Comparison of ENCODE assay signal across 29 cellular contexts in genomic region chr15:60970246-60971170, GRCh38.
DNase-seq lines count a peak whose midpoint lies in the region; ATAC-seq, FAIRE-seq and TF ChIP-seq lines count a peak whose summit lies in the region.
"Had no signal": no experiment of that assay in that cellular context is flagged by ENCODE, and none has a peak within 500 bp of the region (broad histone marks: within the 10 kb centered on the region; RNA-seq: fewer than 3 reads in every experiment).

No MANE protein-coding gene starts in this region.

- TF ChIP-seq CTCF in SK-N-SH (IDR thresholded peaks at IDR 0.05) (no peak), PC-3 (conservative IDR thresholded peaks at IDR 0.05; ENCODE audit: low read depth, low read length) (no peak), endothelial cell of umbilical vein (IDR thresholded peaks at IDR 0.05; ENCODE audit: extremely low read depth in 1 of 2, insufficient read depth in 1 of 2, low read depth in 1 of 2, low read length in 2 of 2) (no peak), osteoblast (IDR thresholded peaks at IDR 0.05; ENCODE audit: extremely low read depth, low read depth, low read length) (no peak), mesothelial cell of epicardium (IDR thresholded peaks at IDR 0.05; ENCODE audit: unreplicated experiment) (no peak)

- peaks cover 29% of the 10 kb centered on the region for H3F3A ChIP-seq in SK-N-SH (replicated peaks; ENCODE audit: insufficient read depth)
- no peaks in the 10 kb centered on the region for H3F3A ChIP-seq in PC-3 (ENCODE audit: low read length, unreplicated experiment)

- H3K4me2 ChIP-seq in SK-N-SH (no peak overlapping the region), PC-3 (ENCODE audit: low read length) (no peak overlapping the region), endothelial cell of umbilical vein (ENCODE audit: insufficient read depth, low read length) (no peak overlapping the region), osteoblast (ENCODE audit: insufficient read depth, low read length) (no peak overlapping the region)

- no peaks in the 10 kb centered on the region for H3K79me2 ChIP-seq in SK-N-SH (ENCODE audit: insufficient read depth)
- H3K79me2 ChIP-seq in PC-3 (ENCODE audit: low read length): no peaks in the 10 kb centered on the region
- no peaks in the 10 kb centered on the region for H3K79me2 ChIP-seq in endothelial cell of umbilical vein (ENCODE audit: control insufficient read depth, insufficient read depth, low read length)
- no peaks in the 10 kb centered on the region for H3K79me2 ChIP-seq in osteoblast (ENCODE audit: insufficient read depth, low read length)

- CTCF ChIA-PET in SK-N-SH (lab: Yijun Ruan, JAX) (interaction anchor here (0.7 to 1.6 kb wide), 4 partner anchors 54 to 864 kb away, joined by 3 to 6 read pairs (median 4); no protein-coding TSS in a partner anchor), PC-3 (lab: Charles Lee) (no interaction called here), endothelial cell of umbilical vein (lab: Charles Lee) (interaction anchor here (1.3 to 1.8 kb wide), 6 partner anchors 9 to 864 kb away, joined by 3 to 8 read pairs (median 4); no protein-coding TSS in a partner anchor)

- WGBS in SK-N-SH (ENCODE audit: low lambda C conversion rate): 76% methylated on average over 7 of the region's 7 CpGs

- no TSS peak for BruUV-seq in PC-3 (replicated peaks; lab: Mats Ljungman, UMichigan)
- no TSS peak for BruUV-seq in endothelial cell of umbilical vein (replicated peaks; lab: Mats Ljungman, UMichigan)

- intact Hi-C loops in PC-3 (cut with micrococcal nuclease): no loop called here
- intact Hi-C loops in endothelial cell of umbilical vein (cut with micrococcal nuclease): loop anchor here (5.0 kb wide), 1 partner anchor 383 kb away; no protein-coding TSS in a partner anchor

- H3K4me3 Mint-ChIP-seq in mesothelial cell of epicardium: no peak overlapping the region
- H3K4me3 Mint-ChIP-seq: activated naive CD4-positive, alpha-beta T cell treated with anti-CD3 and anti-CD28 coated beads, Interleukin-2, amount 50 U/mL, for 24 hours; B cell; H9; immature natural killer cell; naive thymus-derived CD8-positive, alpha-beta T cell; stimulated activated naive B cell treated with anti-CD40 and anti-IgM and Interleukin-4, amounts not matched to agents 10 μg/mL and 1 μg/mL and 100 μg/mL, for 72 hours had no signal

- H3K4me1 ChIP-seq in SK-N-SH (ENCODE audit: control insufficient read depth in 1 of 2, insufficient read depth in 2 of 2, low read depth in 1 of 2, low read length in 1 of 2) (peaks cover 23 to 59% of the 10 kb centered on the region in 2 experiments), PC-3 (ENCODE audit: insufficient read depth, low read length) (peaks cover 8% of the 10 kb centered on the region; the same call in 1 of the 2 replicates), endothelial cell of umbilical vein (ENCODE audit: control insufficient read depth, extremely low read depth, insufficient read depth, low read length) (peaks cover 53% of the 10 kb centered on the region), osteoblast (ENCODE audit: insufficient read depth, low read length) (peaks cover 59% of the 10 kb centered on the region)

- H3K9me1 ChIP-seq in endothelial cell of umbilical vein (replicated peaks; ENCODE audit: control insufficient read depth, extremely low read depth, insufficient read depth, low read length): no peaks in the 10 kb centered on the region

- H3K9me3 ChIP-seq in SK-N-SH (no peaks in the 10 kb centered on the region), PC-3 (ENCODE audit: low read length) (no peaks in the 10 kb centered on the region), endothelial cell of umbilical vein (replicated peaks; ENCODE audit: control insufficient read depth, insufficient read depth, low read length) (no peaks in the 10 kb centered on the region), osteoblast (ENCODE audit: low read depth, low read length) (no peaks in the 10 kb centered on the region)
- H3K9me3 ChIP-seq: gastroesophageal sphincter, spleen, suprapubic skin had no signal

- H3K27ac ChIP-seq in SK-N-SH (ENCODE audit: low read depth in 2 of 2, low read length in 1 of 2) (peak overlapping the region in 1 of 2 experiments; percentile 94; a peak in 2 of 4 replicates), PC-3 (ENCODE audit: low read length) (no peak overlapping the region), endothelial cell of umbilical vein (ENCODE audit: insufficient read depth, low read depth, low read length) (peak overlapping the region; percentile 10), osteoblast (ENCODE audit: low read depth, low read length) (peak overlapping the region; percentile 93)
- H3K27ac ChIP-seq: SK-N-MC, spleen, suprapubic skin, VCaP had no signal

- H3K9me2 ChIP-seq in SK-N-SH (no peaks in the 10 kb centered on the region), PC-3 (replicated peaks; ENCODE audit: low read length) (no peaks in the 10 kb centered on the region)

- ATAC-seq in SK-N-SH treated with all-trans-retinoic acid at 6 μM for 48 hours (no peak), PC-3 (no peak), GM19463 (IDR thresholded peaks at IDR 0.05; ENCODE audit: unreplicated experiment) (no peak)
- ATAC-seq: gastroesophageal sphincter; K562; left ventricle myocardium superior; naive thymus-derived CD8-positive, alpha-beta T cell; stimulated activated naive B cell treated with anti-CD40 and anti-IgM and Interleukin-4, amounts not matched to agents 10 μg/mL and 1 μg/mL and 100 μg/mL, for 72 hours had no signal

- H3K27me3 Mint-ChIP-seq in mesothelial cell of epicardium (ENCODE audit: low read depth): no peaks in the 10 kb centered on the region
- H3K27me3 Mint-ChIP-seq: B cell had no signal

- TF ChIP-seq EP300 in SK-N-SH (IDR thresholded peaks at IDR 0.05; ENCODE audit: borderline replicate concordance in 1 of 2, low read depth in 1 of 2, low read length in 1 of 2): no peak

- H3K27me3 ChIP-seq in SK-N-SH (ENCODE audit: insufficient read depth) (no peaks in the 10 kb centered on the region), PC-3 (ENCODE audit: low read length) (no peaks in the 10 kb centered on the region), endothelial cell of umbilical vein (ENCODE audit: control insufficient read depth in 2 of 2, insufficient read depth in 2 of 2, low read length in 2 of 2) (no peaks in the 10 kb centered on the region), osteoblast (ENCODE audit: insufficient read depth, low read length) (no peaks in the 10 kb centered on the region)
- H3K27me3 ChIP-seq: gastroesophageal sphincter, spleen, suprapubic skin had no signal

- POLR2A ChIA-PET in SK-N-SH (lab: Yijun Ruan, JAX): no interaction called here
- POLR2A ChIA-PET in PC-3 (lab: Charles Lee; ENCODE audit: unreplicated experiment): no interaction called here
- POLR2A ChIA-PET in endothelial cell of umbilical vein (lab: Charles Lee): no interaction called here

- FAIRE-seq in endothelial cell of umbilical vein (lab: Jason Lieb, UNC): peak; percentile 60
- FAIRE-seq: K562 had no signal

- H3K36me3 Mint-ChIP-seq in mesothelial cell of epicardium: no peaks in the 10 kb centered on the region
- H3K36me3 Mint-ChIP-seq: activated naive CD4-positive, alpha-beta T cell treated with anti-CD3 and anti-CD28 coated beads, Interleukin-2, amount 50 U/mL, for 24 hours; immature natural killer cell; naive thymus-derived CD8-positive, alpha-beta T cell; stimulated activated naive B cell treated with anti-CD40 and anti-IgM and Interleukin-4, amounts not matched to agents 10 μg/mL and 1 μg/mL and 100 μg/mL, for 72 hours had no signal

- DNase-seq in SK-N-SH (no peak), PC-3 (peak; percentile 9), endothelial cell of umbilical vein (ENCODE audit: low read depth, low spot score) (peak; percentile 24), osteoblast (ENCODE audit: insufficient read length, low spot score, missing footprints) (no peak), mesothelial cell of epicardium (ENCODE audit: low spot score in 2 of 2, unreplicated experiment in 2 of 2) (no peak)
- DNase-seq in NK-92 treated with Interleukin-12 subunit alpha and Interleukin-12 subunit beta, amount 100 ng/mL, for 24 hours (lab: John Stamatoyannopoulos, UW): no peak
- DNase-seq: 8988T; activated CD4-positive, alpha-beta T cell treated with anti-CD3 and anti-CD28 coated beads, Interleukin-2, amount 50 U/mL, for 1 hour; central memory CD4-positive, alpha-beta T cell; H9; hippocampal formation; immature natural killer cell; left ventricle myocardium superior; midbrain; naive thymus-derived CD8-positive, alpha-beta T cell; NCI-H146; NCI-H510A treated with DMSO at 0.1 percent for 48 hours; spleen; stimulated activated CD4-positive, alpha-beta T cell treated with anti-CD3 and anti-CD28 coated beads, Interleukin-2, amount 100 ng/mL, for 48 hours; stimulated activated naive B cell treated with anti-CD40 and anti-IgM and Interleukin-4, amounts not matched to agents 10 μg/mL and 1 μg/mL and 100 μg/mL, for 72 hours had no signal

- H3K27ac Mint-ChIP-seq in mesothelial cell of epicardium: no peak overlapping the region
- H3K27ac Mint-ChIP-seq: activated naive CD4-positive, alpha-beta T cell treated with anti-CD3 and anti-CD28 coated beads, Interleukin-2, amount 50 U/mL, for 24 hours; B cell; H9; immature natural killer cell; naive thymus-derived CD8-positive, alpha-beta T cell; stimulated activated naive B cell treated with anti-CD40 and anti-IgM and Interleukin-4, amounts not matched to agents 10 μg/mL and 1 μg/mL and 100 μg/mL, for 72 hours had no signal

- H3K36me3 ChIP-seq in SK-N-SH (replicated peaks in 1 of 2; ENCODE audit: control insufficient read depth in 1 of 2, insufficient read depth in 2 of 2, low read length in 1 of 2) (no peaks in the 10 kb centered on the region), PC-3 (ENCODE audit: low read depth, low read length) (no peaks in the 10 kb centered on the region), endothelial cell of umbilical vein (ENCODE audit: control insufficient read depth in 2 of 2, extremely low read depth in 1 of 2, insufficient read depth in 2 of 2, low read length in 2 of 2) (no peaks in the 10 kb centered on the region), osteoblast (ENCODE audit: insufficient read depth, low read length) (no peaks in the 10 kb centered on the region)
- H3K36me3 ChIP-seq: gastroesophageal sphincter, spleen, suprapubic skin had no signal

- TF ChIP-seq RAD21 in SK-N-SH (IDR thresholded peaks at IDR 0.05; ENCODE audit: low read length): no peak

- no peak overlapping the region for H2AFZ ChIP-seq in SK-N-SH (ENCODE audit: low read depth)
- H2AFZ ChIP-seq in PC-3 (ENCODE audit: low read length): no peak overlapping the region
- H2AFZ ChIP-seq in endothelial cell of umbilical vein (ENCODE audit: low read depth, low read length): no peak overlapping the region
- H2AFZ ChIP-seq in osteoblast (ENCODE audit: low read length): no peak overlapping the region

- peaks cover 14% of the 10 kb centered on the region for H3K4me1 Mint-ChIP-seq in mesothelial cell of epicardium
- H3K4me1 Mint-ChIP-seq: activated naive CD4-positive, alpha-beta T cell treated with anti-CD3 and anti-CD28 coated beads, Interleukin-2, amount 50 U/mL, for 24 hours; B cell; immature natural killer cell; naive thymus-derived CD8-positive, alpha-beta T cell; stimulated activated naive B cell treated with anti-CD40 and anti-IgM and Interleukin-4, amounts not matched to agents 10 μg/mL and 1 μg/mL and 100 μg/mL, for 72 hours had no signal

- no peak overlapping the region for H3K4me3 ChIP-seq in SK-N-SH (ENCODE audit: low read depth in 2 of 2, low read length in 1 of 2)
- no peak overlapping the region for H3K4me3 ChIP-seq in PC-3 (ENCODE audit: low read length)
- no peak overlapping the region for H3K4me3 ChIP-seq in endothelial cell of umbilical vein (replicated peaks in 1 of 3; ENCODE audit: insufficient read depth in 1 of 3, low read depth in 1 of 3, low read length in 3 of 3)
- no peak overlapping the region for H3K4me3 ChIP-seq in osteoblast (ENCODE audit: insufficient read depth, low read length)
- H3K4me3 ChIP-seq: gastroesophageal sphincter, K562, SK-N-MC, spleen, suprapubic skin had no signal

- H3K9me3 Mint-ChIP-seq in mesothelial cell of epicardium: no peaks in the 10 kb centered on the region
- H3K9me3 Mint-ChIP-seq: activated naive CD4-positive, alpha-beta T cell treated with anti-CD3 and anti-CD28 coated beads, Interleukin-2, amount 50 U/mL, for 24 hours; H9; immature natural killer cell; naive thymus-derived CD8-positive, alpha-beta T cell; stimulated activated naive B cell treated with anti-CD40 and anti-IgM and Interleukin-4, amounts not matched to agents 10 μg/mL and 1 μg/mL and 100 μg/mL, for 72 hours had no signal

- H3K9ac ChIP-seq in SK-N-SH (no peak overlapping the region), PC-3 (ENCODE audit: low read length) (no peak overlapping the region), endothelial cell of umbilical vein (replicated peaks; ENCODE audit: extremely low read depth, insufficient read depth, low read length) (no peak overlapping the region)

- TF ChIP-seq POLR2A in endothelial cell of umbilical vein (IDR thresholded peaks at IDR 0.05; ENCODE audit: low read depth, low read length): no peak

- H4K20me1 ChIP-seq in SK-N-SH (ENCODE audit: insufficient read depth): no peaks in the 10 kb centered on the region
- no peaks in the 10 kb centered on the region for H4K20me1 ChIP-seq in PC-3 (ENCODE audit: low read length)
- no peaks in the 10 kb centered on the region for H4K20me1 ChIP-seq in endothelial cell of umbilical vein (replicated peaks; ENCODE audit: control insufficient read depth, extremely low read depth, insufficient read depth, low read length)
- no peaks in the 10 kb centered on the region for H4K20me1 ChIP-seq in osteoblast (ENCODE audit: insufficient read depth, low read length)

- dilution Hi-C loops in endothelial cell of umbilical vein (cut with MboI; ENCODE audit: extremely low pct_ligation_motif_present, low sequenced_read_pairs): no loop called here

Comparison
In these comparisons a context has a peak if more than half of its experiments do, and no peak if none do; other contexts are left out.
1. DNase-seq: peak in PC-3 (single experiment) and endothelial cell of umbilical vein (single experiment); none in SK-N-SH (single experiment), osteoblast (single experiment), mesothelial cell of epicardium (0 of 2) and NK-92 treated with Interleukin-12 subunit alpha and Interleukin-12 subunit beta, amount 100 ng/mL, for 24 hours (single experiment).